In genomic region chr2:60837123-60837522, GRCh38 we compare ENCODE assay signal across 18 cellular contexts. TPM values are rescaled to one million over a fixed set of nuclear protein-coding genes. Genes with fewer than 3 reads are reported as not detected.
A peak's percentile ranks its signal among the peaks of the same experiment; 100 is the strongest.
DNase-seq lines count a peak whose midpoint lies in the region; ATAC-seq and TF ChIP-seq lines count a peak whose summit lies in the region.
"Had no signal": no experiment of that assay in that cellular context is flagged by ENCODE, and none has a peak within 500 bp of the region (broad histone marks: within the 10 kb centered on the region; RNA-seq: fewer than 3 reads in every experiment).

No MANE protein-coding gene starts in this region.

- H3K4me2 ChIP-seq in MM.1S (ENCODE audit: low read depth, low read length): peak overlapping the region; percentile 50
- H3K4me2 ChIP-seq: BLaER1 had no signal

- ATAC-seq in GM18870 (IDR thresholded peaks at IDR 0.05; ENCODE audit: unreplicated experiment) (peak; percentile 29), GM21619 (IDR thresholded peaks at IDR 0.05; ENCODE audit: unreplicated experiment) (peak; percentile 27), T-helper 17 cell (no peak)
- ATAC-seq: natural killer cell, T-cell had no signal

- H3K4me3 Mint-ChIP-seq in T-helper 17 cell: no peak overlapping the region
- H3K4me3 Mint-ChIP-seq: natural killer cell, T-cell had no signal

- no peak for TF ChIP-seq CTCF in MM.1S (IDR thresholded peaks at IDR 0.05; ENCODE audit: low read length)

- peaks cover 24% of the 10 kb centered on the region for H3K27me3 Mint-ChIP-seq in T-helper 17 cell

- peaks cover 35% of the 10 kb centered on the region for H3F3A ChIP-seq in MM.1S (ENCODE audit: insufficient read depth, low read length)

- H3K79me2 ChIP-seq in MM.1S (ENCODE audit: low read length): no peaks in the 10 kb centered on the region

- H3K9ac ChIP-seq in MM.1S (ENCODE audit: low read length): no peak overlapping the region
- H3K9ac ChIP-seq: BLaER1 had no signal

- peaks cover 8% of the 10 kb centered on the region for H3K4me1 Mint-ChIP-seq in T-helper 17 cell

- H3K27ac ChIP-seq in MM.1S (ENCODE audit: low read length): peak overlapping the region; percentile 33; the same call in 1 of the 2 replicates
- H3K27ac ChIP-seq: BLaER1, skin epidermis, tibial artery had no signal

- H3K36me3 Mint-ChIP-seq in T-helper 17 cell (ENCODE audit: low read depth): no peaks in the 10 kb centered on the region
- H3K36me3 Mint-ChIP-seq: natural killer cell, T-cell had no signal

- no peak overlapping the region for H2AFZ ChIP-seq in MM.1S (ENCODE audit: low read length)

- H3K36me3 ChIP-seq in MM.1S (replicated peaks; ENCODE audit: insufficient read depth, low read length): no peaks in the 10 kb centered on the region
- H3K36me3 ChIP-seq: BLaER1, tibial artery had no signal

- peaks cover 34% of the 10 kb centered on the region for H3K27me3 ChIP-seq in MM.1S (replicated peaks; ENCODE audit: insufficient read depth, low read length)
- H3K27me3 ChIP-seq: BLaER1 had no signal

- H3K9me3 ChIP-seq in MM.1S (replicated peaks; ENCODE audit: insufficient read depth, low read length) (no peaks in the 10 kb centered on the region), T-helper 17 cell (ENCODE audit: control insufficient read depth, low read length, poor library complexity, severe bottlenecking) (no peaks in the 10 kb centered on the region)
- H3K9me3 ChIP-seq: BLaER1, tibial artery had no signal

- no peak overlapping the region for H3K27ac Mint-ChIP-seq in T-helper 17 cell
- H3K27ac Mint-ChIP-seq: natural killer cell, T-cell had no signal

- peaks cover 67% of the 10 kb centered on the region for H3K4me1 ChIP-seq in MM.1S (ENCODE audit: low read length)
- H3K4me1 ChIP-seq: tibial artery had no signal

- DNase-seq in MM.1S (peak; percentile 57), HUDEP-2 (lab: John Stamatoyannopoulos, UW; ENCODE audit: unreplicated experiment in 76 of 76) (no peak), NCI-H1436 treated with DMSO at 0.1 percent for 48 hours (lab: John Stamatoyannopoulos, UW) (no peak), T-helper 17 cell (no peak)
- DNase-seq in central memory CD4-positive, alpha-beta T cell: no peak
- DNase-seq: effector CD8-positive, alpha-beta T cell; IMR-90; mammary epithelial cell; natural killer cell; NCI-H2171 treated with DMSO at 0.1 percent for 48 hours; NCI-H774; posterior cingulate gyrus; T-cell; tibial artery had no signal

- H3K4me3 ChIP-seq in MM.1S (ENCODE audit: low read length): 0 out of 2 replicates have a peak overlapping the region, but pooled peaks have one; percentile 1
- H3K4me3 ChIP-seq: BLaER1, skin epidermis, tibial artery had no signal

- H3K9me2 ChIP-seq in MM.1S (replicated peaks; ENCODE audit: insufficient read depth, low read length): no peaks in the 10 kb centered on the region

- H4K20me1 ChIP-seq in MM.1S (ENCODE audit: insufficient read depth, low read length): no peaks in the 10 kb centered on the region
- H4K20me1 ChIP-seq: BLaER1 had no signal

RNA-seq across cellular contexts. Expression of gene REL, which starts 44.3 kb away (rescaled TPM):
- 10 to 100 TPM; 90.9 to 96.2 TPM for total RNA-seq in T-helper 17 cell
